Comparison of ENCODE assay signal across 23 cellular contexts in genomic region chr1:56157477-56157876, GRCh38.
"Had no signal": no experiment of that assay in that cellular context is flagged by ENCODE, and none has a peak within 500 bp of the region (broad histone marks: within the 10 kb centered on the region; RNA-seq: fewer than 3 reads in every experiment).

No MANE protein-coding gene starts in this region.

- H3K4me1 ChIP-seq: prostate gland had no signal

- H3K27ac Mint-ChIP-seq: activated naive CD8-positive, alpha-beta T cell treated with anti-CD3 and anti-CD28 coated beads for 36 hours; effector memory CD8-positive, alpha-beta T cell; natural killer cell treated with Interleukin-12 subunit alpha and Interleukin-12 subunit beta and Interleukin-15 and Interleukin-18, amount 100 ng/mL, for 72 hours had no signal

- H3K36me3 ChIP-seq: brain microvascular endothelial cell, neutrophil, ovary, prostate gland, tibial artery had no signal

- H3K4me1 Mint-ChIP-seq: activated naive CD8-positive, alpha-beta T cell treated with anti-CD3 and anti-CD28 coated beads for 36 hours had no signal

- ATAC-seq: effector memory CD8-positive, alpha-beta T cell; esophagus mucosa; natural killer cell treated with Interleukin-12 subunit alpha and Interleukin-12 subunit beta and Interleukin-15 and Interleukin-18, amount 100 ng/mL, for 72 hours; right cardiac atrium; stimulated activated naive CD8-positive, alpha-beta T cell treated with anti-CD3 and anti-CD28 coated beads, Interleukin-15, Interleukin-2, amounts not matched to agents 100 U/mL and 50 U/mL, for 24 hours had no signal

- H3K27me3 Mint-ChIP-seq: effector memory CD8-positive, alpha-beta T cell had no signal

- H3K36me3 Mint-ChIP-seq: activated naive CD8-positive, alpha-beta T cell treated with anti-CD3 and anti-CD28 coated beads for 36 hours; natural killer cell treated with Interleukin-12 subunit alpha and Interleukin-12 subunit beta and Interleukin-15 and Interleukin-18, amount 100 ng/mL, for 72 hours had no signal

- DNase-seq: activated CD4-positive, alpha-beta T cell treated with anti-CD3 and anti-CD28 coated beads for 1 hour; activated CD4-positive, alpha-beta T cell treated with anti-CD3 and anti-CD28 coated beads, Interleukin-2, amount 50 U/mL, for 4 hours; activated naive CD4-positive, alpha-beta T cell treated with Interleukin-2 at 50 U/mL for 16 hours; activated naive CD8-positive, alpha-beta T cell treated with anti-CD3 and anti-CD28 coated beads for 36 hours; activated T-cell treated with anti-CD3 and anti-CD28 coated beads, Interleukin-2, amount 50 U/mL, for 48 hours; brain microvascular endothelial cell; central memory CD4-positive, alpha-beta T cell; dorsolateral prefrontal cortex; effector memory CD8-positive, alpha-beta T cell; foreskin melanocyte; ovary; right cardiac atrium; stimulated activated CD4-positive, alpha-beta T cell treated with anti-CD3 and anti-CD28 coated beads, Interleukin-12 subunit alpha, Interleukin-12 subunit beta, amount 100 ng/mL, for 4 hours; stimulated activated CD4-positive, alpha-beta T cell treated with anti-CD3 and anti-CD28 coated beads, Interleukin-4, amount 100 ng/mL, for 4 hours; stimulated activated naive CD8-positive, alpha-beta T cell treated with anti-CD3 and anti-CD28 coated beads, Interleukin-15, Interleukin-2, amounts not matched to agents 100 U/mL and 50 U/mL, for 24 hours; T-helper 9 cell; tibial artery had no signal

- H3K27ac ChIP-seq: brain microvascular endothelial cell, dorsolateral prefrontal cortex, neutrophil, ovary, prostate gland, tibial artery had no signal

- H3K9me3 ChIP-seq: neutrophil, ovary, prostate gland, tibial artery had no signal

- H3K9me3 Mint-ChIP-seq: activated naive CD8-positive, alpha-beta T cell treated with anti-CD3 and anti-CD28 coated beads for 36 hours had no signal

- FAIRE-seq: colon, endothelial cell of umbilical vein had no signal

- H3K27me3 ChIP-seq: brain microvascular endothelial cell, dorsolateral prefrontal cortex, neutrophil, ovary, tibial artery had no signal

- H3K4me3 Mint-ChIP-seq: activated naive CD8-positive, alpha-beta T cell treated with anti-CD3 and anti-CD28 coated beads for 36 hours; effector memory CD8-positive, alpha-beta T cell; natural killer cell treated with Interleukin-12 subunit alpha and Interleukin-12 subunit beta and Interleukin-15 and Interleukin-18, amount 100 ng/mL, for 72 hours had no signal

- H3K4me3 ChIP-seq: dorsolateral prefrontal cortex, ovary, prostate gland, tibial artery had no signal
